31 cellular contexts compared by ENCODE assay signal in genomic region chr3:185756477-185756876, GRCh38.
"Had no signal": no experiment of that assay in that cellular context is flagged by ENCODE, and none has a peak within 500 bp of the region (broad histone marks: within the 10 kb centered on the region; RNA-seq: fewer than 3 reads in every experiment).

No MANE protein-coding gene starts in this region.

- H3K4me3 Mint-ChIP-seq: activated CD4-positive, alpha-beta memory T cell treated with anti-CD3 and anti-CD28 coated beads, Interleukin-2, amount 10 ng/mL, durations not matched to agents 7 days and 5 days; activated CD4-positive, alpha-beta T cell treated with anti-CD3 and anti-CD28 coated beads, Interleukin-2, amount 10 ng/mL, durations not matched to agents 7 days and 5 days; activated naive CD4-positive, alpha-beta T cell treated with anti-CD3 and anti-CD28 coated beads, Interleukin-2, amount 50 U/mL, for 24 hours; activated naive CD8-positive, alpha-beta T cell treated with anti-CD3 and anti-CD28 coated beads for 36 hours; activated naive CD8-positive, alpha-beta T cell treated with anti-CD3 and anti-CD28 coated beads, Interleukin-2, amount 50 U/mL, for 24 hours; activated T-cell treated with anti-CD3 and anti-CD28 coated beads, Interleukin-2, amount 50 U/mL, for 24 hours; activated T-cell treated with anti-CD3 and anti-CD28 coated beads, Interleukin-2, amount 50 U/mL, for 72 hours; brain; T-helper 17 cell; T-helper 2 cell treated with Interferon-gamma antibody and Interleukin-4, amounts not matched to agents 5 μg/mL and 100 μg/mL, for 36 hours had no signal

- DNase-seq: activated CD4-positive, alpha-beta memory T cell treated with anti-CD3 and anti-CD28 coated beads, Interleukin-2, amount 10 ng/mL, durations not matched to agents 7 days and 5 days; activated CD4-positive, alpha-beta T cell treated with anti-CD3 and anti-CD28 coated beads for 1 hour; activated CD4-positive, alpha-beta T cell treated with anti-CD3 and anti-CD28 coated beads for 4 hours; activated CD4-positive, alpha-beta T cell treated with anti-CD3 and anti-CD28 coated beads, Interleukin-2, amount 10 ng/mL, durations not matched to agents 7 days and 5 days; activated CD4-positive, alpha-beta T cell treated with anti-CD3 and anti-CD28 coated beads, Interleukin-2, amount 50 U/mL, for 4 hours; activated CD8-positive, alpha-beta memory T cell treated with anti-CD3 and anti-CD28 coated beads, Interleukin-2, amount 50 U/mL, for 48 hours; activated gamma-delta T cell; activated naive CD4-positive, alpha-beta T cell; activated naive CD8-positive, alpha-beta T cell treated with anti-CD3 and anti-CD28 coated beads for 36 hours; activated naive CD8-positive, alpha-beta T cell treated with anti-CD3 and anti-CD28 coated beads, Interleukin-2, amount 50 U/mL, for 24 hours; activated T-cell treated with anti-CD3 and anti-CD28 coated beads for 4 hours; activated T-cell treated with anti-CD3 and anti-CD28 coated beads, Interleukin-2, amount 50 U/mL, for 24 hours; activated T-cell treated with anti-CD3 and anti-CD28 coated beads, Interleukin-2, amount 50 U/mL, for 72 hours; adrenal gland; amygdala; aorta; central memory CD4-positive, alpha-beta T cell; cerebellar nuclear complex; colonic mucosa; effector CD8-positive, alpha-beta T cell; foreskin fibroblast; head of caudate nucleus; T-helper 1 cell; T-helper 17 cell; T1000 had no signal

- H3K27ac ChIP-seq: adrenal gland, breast epithelium, colonic mucosa had no signal

- H3K36me3 Mint-ChIP-seq: activated naive CD8-positive, alpha-beta T cell treated with anti-CD3 and anti-CD28 coated beads for 36 hours had no signal

- H3K36me3 ChIP-seq: adrenal gland, breast epithelium, cardiac muscle cell, colonic mucosa had no signal

- H3K4me3 ChIP-seq: adrenal gland, breast epithelium, cardiac muscle cell, colonic mucosa had no signal

- ATAC-seq: activated naive CD8-positive, alpha-beta T cell treated with anti-CD3 and anti-CD28 coated beads, Interleukin-2, amount 50 U/mL, for 24 hours; activated T-cell treated with anti-CD3 and anti-CD28 coated beads, Interleukin-2, amount 50 U/mL, for 72 hours; esophagus mucosa; T-helper 17 cell had no signal

- H3K4me1 Mint-ChIP-seq: activated CD4-positive, alpha-beta memory T cell treated with anti-CD3 and anti-CD28 coated beads, Interleukin-2, amount 10 ng/mL, durations not matched to agents 7 days and 5 days; activated CD4-positive, alpha-beta T cell treated with anti-CD3 and anti-CD28 coated beads, Interleukin-2, amount 10 ng/mL, durations not matched to agents 7 days and 5 days; activated naive CD4-positive, alpha-beta T cell treated with anti-CD3 and anti-CD28 coated beads, Interleukin-2, amount 50 U/mL, for 24 hours; activated naive CD8-positive, alpha-beta T cell treated with anti-CD3 and anti-CD28 coated beads for 36 hours; activated naive CD8-positive, alpha-beta T cell treated with anti-CD3 and anti-CD28 coated beads, Interleukin-2, amount 50 U/mL, for 24 hours; T-helper 17 cell had no signal

- H3K27me3 ChIP-seq: adrenal gland, breast epithelium, cardiac muscle cell, colonic mucosa had no signal

- H3K4me1 ChIP-seq: breast epithelium had no signal

- H3K27ac Mint-ChIP-seq: activated CD4-positive, alpha-beta memory T cell treated with anti-CD3 and anti-CD28 coated beads, Interleukin-2, amount 10 ng/mL, durations not matched to agents 7 days and 5 days; activated CD4-positive, alpha-beta T cell treated with anti-CD3 and anti-CD28 coated beads, Interleukin-2, amount 10 ng/mL, durations not matched to agents 7 days and 5 days; activated naive CD4-positive, alpha-beta T cell treated with anti-CD3 and anti-CD28 coated beads, Interleukin-2, amount 50 U/mL, for 24 hours; activated naive CD8-positive, alpha-beta T cell treated with anti-CD3 and anti-CD28 coated beads for 36 hours; activated naive CD8-positive, alpha-beta T cell treated with anti-CD3 and anti-CD28 coated beads, Interleukin-2, amount 50 U/mL, for 24 hours; activated T-cell treated with anti-CD3 and anti-CD28 coated beads, Interleukin-2, amount 50 U/mL, for 24 hours; activated T-cell treated with anti-CD3 and anti-CD28 coated beads, Interleukin-2, amount 50 U/mL, for 72 hours; brain; T-helper 17 cell; T-helper 2 cell treated with Interferon-gamma antibody and Interleukin-4, amounts not matched to agents 5 μg/mL and 100 μg/mL, for 36 hours had no signal

- H3K9me3 ChIP-seq: adrenal gland, colonic mucosa had no signal

- H3K27me3 Mint-ChIP-seq: brain had no signal
